In the genomic region with DNA sequence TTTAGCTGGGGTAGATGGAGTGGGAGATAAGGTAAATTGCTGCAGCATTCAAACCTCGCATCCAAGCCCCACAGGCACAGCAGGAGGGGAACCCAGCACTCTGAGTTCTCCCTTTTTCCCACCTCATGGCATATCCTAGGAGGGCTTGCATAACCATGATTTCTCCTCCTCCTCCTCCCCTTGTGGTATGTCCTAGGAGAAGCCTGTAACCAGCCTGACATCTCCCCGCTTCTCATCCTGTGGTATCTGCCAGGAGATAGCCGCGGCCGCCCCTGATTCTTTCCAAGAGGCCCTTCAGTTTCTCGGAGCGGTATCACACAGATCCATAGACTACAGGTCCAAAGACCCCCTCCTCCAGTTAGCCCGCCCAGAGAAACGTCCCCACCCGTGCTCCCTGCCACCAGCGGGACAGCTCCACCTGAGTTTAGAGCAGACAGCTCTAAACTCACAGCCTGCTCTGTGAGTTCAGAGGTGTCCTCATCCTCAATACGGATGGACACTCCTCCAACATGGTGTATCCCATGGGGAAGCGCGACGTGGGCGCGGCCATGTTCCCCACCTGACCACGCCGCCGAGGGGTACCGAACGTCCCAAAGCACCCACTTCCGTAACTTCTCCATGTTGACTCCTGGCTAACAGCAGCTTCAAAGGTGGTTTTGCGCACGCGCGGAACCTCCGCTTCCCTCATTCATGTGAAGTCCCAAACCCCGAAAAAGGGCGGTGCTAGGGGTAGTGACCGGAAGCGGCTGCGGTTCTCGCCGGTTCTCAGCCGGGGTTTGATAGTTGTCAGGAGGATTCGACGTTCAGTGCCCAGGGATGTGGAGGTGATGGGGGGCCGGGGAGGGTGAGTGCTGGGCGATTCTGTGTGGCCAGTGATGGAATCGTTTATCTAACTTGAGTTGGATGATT, we compare ENCODE assay signal across 8 cellular contexts. TPM values are rescaled to one million over a fixed set of nuclear protein-coding genes. Genes with fewer than 3 reads are reported as not detected.
DNase-seq lines count a peak whose midpoint lies in the region; ATAC-seq, FAIRE-seq and TF ChIP-seq lines count a peak whose summit lies in the region.

A gene (plus strand): TSS at position 739 of the 909 bp plus-strand sequence. CDS start 9,366 bp downstream, outside the sequence.

- no peaks in the 10 kb centered on the region for H4K20me1 ChIP-seq in astrocyte (ENCODE audit: insufficient read depth, low read length)

- H3K4me1 ChIP-seq in astrocyte (ENCODE audit: insufficient read depth, low read length) (no peaks in the 10 kb centered on the region), right cardiac atrium (ENCODE audit: control insufficient read depth, insufficient read depth, low read length) (no peaks in the 10 kb centered on the region), uterus (no peaks in the 10 kb centered on the region)

- TF ChIP-seq POLR2A in uterus (IDR thresholded peaks at IDR 0.05), result peak in 1 of 2 donors; percentile 43

- DNase-seq in GM18507 (ENCODE audit: extremely low spot score, insufficient read length, low read depth), result peak; percentile 70
- peak; percentile 91 to 92 for DNase-seq in NCI-H1930 (lab: John Stamatoyannopoulos, UW)
- DNase-seq in T-helper 2 cell treated with Interferon-gamma antibody and Interleukin-4, amounts not matched to agents 5 μg/mL and 100 μg/mL, for 36 hours (ENCODE audit: low spot score), result peak; percentile 87
- DNase-seq in astrocyte (ENCODE audit: low read depth), result peak; percentile 90
- DNase-seq in right cardiac atrium, result peak; percentile 97 to 98 (median 98)
- peak; percentile 73 for DNase-seq in pulmonary artery endothelial cell (ENCODE audit: low read depth, low spot score)
- DNase-seq in uterus, result peak; percentile 96 to 97

- ATAC-seq in HG02973 (IDR thresholded peaks at IDR 0.05; ENCODE audit: unreplicated experiment), result peak; percentile 85
- ATAC-seq in right cardiac atrium, result peak; percentile 100

- peaks cover 15% of the 10 kb centered on the region for H3K4me1 Mint-ChIP-seq in T-helper 2 cell treated with Interferon-gamma antibody and Interleukin-4, amounts not matched to agents 5 μg/mL and 100 μg/mL, for 36 hours (ENCODE audit: low read depth)
- H3K4me1 Mint-ChIP-seq in astrocyte (ENCODE audit: low read depth, unreplicated experiment), result peaks cover 6% of the 10 kb centered on the region

- 1% methylated on average over 41 of the region's 41 CpGs for WGBS in right cardiac atrium

- H3K27me3 Mint-ChIP-seq in T-helper 2 cell treated with Interferon-gamma antibody and Interleukin-4, amounts not matched to agents 5 μg/mL and 100 μg/mL, for 36 hours (ENCODE audit: low read depth), result no peaks in the 10 kb centered on the region
- H3K27me3 Mint-ChIP-seq in astrocyte (ENCODE audit: low read depth, unreplicated experiment), result no peaks in the 10 kb centered on the region

- intact Hi-C loops in right cardiac atrium (cut with DNase I) (loop anchor here in 1 of 4 donors (10.0 kb wide), 1 partner anchor 188 kb away; no protein-coding TSS in a partner anchor), uterus (cut with DNase I; ENCODE audit: low total_unique reads) (no loop called here)

- H3K4me3 Mint-ChIP-seq in T-helper 2 cell treated with Interferon-gamma antibody and Interleukin-4, amounts not matched to agents 5 μg/mL and 100 μg/mL, for 36 hours, result peak within 1 kb of the TSS; percentile 99
- H3K4me3 Mint-ChIP-seq in astrocyte (ENCODE audit: unreplicated experiment), result peak within 1 kb of the TSS; percentile 95

- no peaks in the 10 kb centered on the region for H3K36me3 Mint-ChIP-seq in T-helper 2 cell treated with Interferon-gamma antibody and Interleukin-4, amounts not matched to agents 5 μg/mL and 100 μg/mL, for 36 hours (ENCODE audit: low read depth)
- no peaks in the 10 kb centered on the region for H3K36me3 Mint-ChIP-seq in astrocyte (ENCODE audit: low read depth, unreplicated experiment)

- peak within 1 kb of the TSS; percentile 72 for H2AFZ ChIP-seq in astrocyte (ENCODE audit: low read depth, low read length)

- H3K27me3 ChIP-seq in astrocyte (ENCODE audit: insufficient read depth, low read length) (no peaks in the 10 kb centered on the region), right cardiac atrium (ENCODE audit: control insufficient read depth, insufficient read depth) (no peaks in the 10 kb centered on the region), uterus (no peaks in the 10 kb centered on the region)

- peaks cover 23% of the 10 kb centered on the region for H3K79me2 ChIP-seq in astrocyte (ENCODE audit: insufficient read depth, low read length)

- TF ChIP-seq CTCF in astrocyte (IDR thresholded peaks at IDR 0.05; ENCODE audit: insufficient read depth, low read depth, low read length), result no peak
- TF ChIP-seq CTCF in uterus (IDR thresholded peaks at IDR 0.05), result no peak

- H3K27ac ChIP-seq in astrocyte (ENCODE audit: low read depth, low read length), result peak within 1 kb of the TSS; percentile 77
- peak within 1 kb of the TSS; percentile 79 for H3K27ac ChIP-seq in right cardiac atrium (ENCODE audit: low read length)
- H3K27ac ChIP-seq in uterus, result peak within 1 kb of the TSS; percentile 65 to 79

- H3K4me3 ChIP-seq in astrocyte (ENCODE audit: insufficient read depth, low read depth, low read length), result peak within 1 kb of the TSS; percentile 80
- H3K4me3 ChIP-seq in right cardiac atrium (ENCODE audit: low read length), result peak within 1 kb of the TSS; percentile 59
- H3K4me3 ChIP-seq in uterus, result peak within 1 kb of the TSS; percentile 47 to 50

- H3K36me3 ChIP-seq in astrocyte (ENCODE audit: insufficient read depth, low read length) (no peaks in the 10 kb centered on the region), uterus (no peaks in the 10 kb centered on the region)

- peak within 1 kb of the TSS; percentile 93 for H3K9ac ChIP-seq in astrocyte (ENCODE audit: low read length)

- FAIRE-seq in GM18507 (lab: Jason Lieb, UNC) (peak; percentile 100), astrocyte (lab: Jason Lieb, UNC) (peak; percentile 100)

- H3K4me2 ChIP-seq in astrocyte (ENCODE audit: low read length), result peak within 1 kb of the TSS; percentile 89

- H3K9me3 Mint-ChIP-seq in T-helper 2 cell treated with Interferon-gamma antibody and Interleukin-4, amounts not matched to agents 5 μg/mL and 100 μg/mL, for 36 hours, result no peaks in the 10 kb centered on the region
- no peaks in the 10 kb centered on the region for H3K9me3 Mint-ChIP-seq in astrocyte (ENCODE audit: unreplicated experiment)

- H3K9me3 ChIP-seq in astrocyte (ENCODE audit: insufficient read depth, low read depth, low read length) (no peaks in the 10 kb centered on the region), right cardiac atrium (ENCODE audit: control insufficient read depth, low read length) (no peaks in the 10 kb centered on the region), uterus (no peaks in the 10 kb centered on the region)

- H3K27ac Mint-ChIP-seq in T-helper 2 cell treated with Interferon-gamma antibody and Interleukin-4, amounts not matched to agents 5 μg/mL and 100 μg/mL, for 36 hours, result peak within 1 kb of the TSS; percentile 98
- peak within 1 kb of the TSS; percentile 95 for H3K27ac Mint-ChIP-seq in astrocyte (ENCODE audit: unreplicated experiment)

RNA-seq across cellular contexts. Expression of the gene that starts here (rescaled TPM):
- total RNA-seq in astrocyte (6.2 and 8.6 TPM in 2 replicates), right cardiac atrium (10 to 100 TPM in 2 of 4 donors, 1 to 10 TPM in 2; 6.2 to 12.4 (median 9.8) TPM), pulmonary artery endothelial cell (3.9 and 7.7 TPM in 2 replicates), uterus (10 to 100 TPM in 2 of 4 donors, 1 to 10 TPM in 2; 2.6 to 26.6 (median 9.4) TPM)
- 2.2 TPM for polyA plus RNA-seq in right cardiac atrium

Comparison
In these comparisons a context has a peak if more than half of its experiments do, and no peak if none do; other contexts are left out.
1. Peak in every context shown above with its lines: DNase-seq, ATAC-seq, H3K4me3 ChIP-seq and H3K27ac ChIP-seq.